ENCODE assay signal across 3 cellular contexts in genomic region chr11:14591046-14591445, GRCh38. TPM values are rescaled to one million over a fixed set of nuclear protein-coding genes. Genes with fewer than 3 reads are reported as not detected.
"Had no signal": no experiment of that assay in that cellular context is flagged by ENCODE, and none has a peak within 500 bp of the region (broad histone marks: within the 10 kb centered on the region; RNA-seq: fewer than 3 reads in every experiment).

No MANE protein-coding gene starts in this region.

RNA-seq across cellular contexts. Expression of gene PDE3B, which starts 52.6 kb away (rescaled TPM):
- total RNA-seq: OCI-LY7, PC-9, RPMI7951 had no signal
